ENCODE assay signal across 8 cellular contexts in genomic region chr17:43125967-43126910, GRCh38. TPM values are rescaled to one million over a fixed set of nuclear protein-coding genes. Genes with fewer than 3 reads are reported as not detected.
DNase-seq lines count a peak whose midpoint lies in the region; ATAC-seq and TF ChIP-seq lines count a peak whose summit lies in the region.

No MANE protein-coding gene starts in this region.

- peaks cover 28% of the 10 kb centered on the region for H3K4me1 Mint-ChIP-seq in activated T-cell treated with anti-CD3 and anti-CD28 coated beads, Interleukin-2, amount 50 U/mL, for 4 hours (ENCODE audit: low read depth)

- no peak for TF ChIP-seq EP300 in stomach (IDR thresholded peaks at IDR 0.05)

- H3K27me3 Mint-ChIP-seq in activated T-cell treated with anti-CD3 and anti-CD28 coated beads, Interleukin-2, amount 50 U/mL, for 4 hours (ENCODE audit: low read depth): no peaks in the 10 kb centered on the region

- H3K9me3 Mint-ChIP-seq in activated T-cell treated with anti-CD3 and anti-CD28 coated beads, Interleukin-2, amount 50 U/mL, for 4 hours: no peaks in the 10 kb centered on the region

- no peak for TF ChIP-seq POLR2A in stomach (IDR thresholded peaks at IDR 0.05)

- ATAC-seq in activated T-cell treated with anti-CD3 and anti-CD28 coated beads, Interleukin-2, amount 50 U/mL, for 4 hours: no peak
- no peak for ATAC-seq in HG02981 (IDR thresholded peaks at IDR 0.05; ENCODE audit: unreplicated experiment)

- H3K36me3 Mint-ChIP-seq in activated T-cell treated with anti-CD3 and anti-CD28 coated beads, Interleukin-2, amount 50 U/mL, for 4 hours (ENCODE audit: insufficient read depth): peaks cover 11% of the 10 kb centered on the region

- H3K4me1 ChIP-seq in stomach: peaks cover 20 to 56% (median 51%) of the 10 kb centered on the region in 4 donors

- 72 to 90% (median 79%) methylated on average over 49 to 59 of the region's 59 CpGs for WGBS in stomach, 5 donors

- H3K27ac ChIP-seq in 22Rv1 (peak overlapping the region; percentile 88), stomach (peak overlapping the region; percentile 77 to 89 (median 85))

- no peak for TF ChIP-seq CTCF in 22Rv1 (IDR thresholded peaks at IDR 0.05)
- no peak for TF ChIP-seq CTCF in HFF-Myc (IDR thresholded peaks at IDR 0.05; ENCODE audit: low read depth, low read length, missing control alignments)
- no peak for TF ChIP-seq CTCF in stomach (IDR thresholded peaks at IDR 0.05)

- H3K9me3 ChIP-seq in iPS-18c (ENCODE audit: control insufficient read depth, insufficient read depth, low read length) (peaks cover 2% of the 10 kb centered on the region), stomach (no peaks in the 10 kb centered on the region)

- peak overlapping the region; percentile 65 for H3K4me3 ChIP-seq in HFF-Myc (replicated peaks; ENCODE audit: low read depth, low read length)
- H3K4me3 ChIP-seq in iPS-18c (ENCODE audit: insufficient read depth, low read depth, low read length): peak overlapping the region; percentile 83
- peak overlapping the region; percentile 57 to 80 (median 70) for H3K4me3 ChIP-seq in stomach

- intact Hi-C loops in stomach (cut with DNase I; ENCODE audit: low total_unique reads): loop anchor here (5.0 to 10.0 kb wide), 2 partner anchors 46 to 101 kb away; partner anchors contain the start of genes NBR1, RND2 and VAT1

- peak overlapping the region; percentile 95 for H3K4me3 Mint-ChIP-seq in activated T-cell treated with anti-CD3 and anti-CD28 coated beads, Interleukin-2, amount 50 U/mL, for 4 hours

- H3K27me3 ChIP-seq in stomach: no peaks in the 10 kb centered on the region

- no peak for DNase-seq in HFF-Myc (ENCODE audit: extremely low read depth, low read depth)
- DNase-seq in activated T-cell treated with anti-CD3 and anti-CD28 coated beads, Interleukin-2, amount 50 U/mL, for 4 hours: no peak
- DNase-seq in stomach: no peak
- no peak for DNase-seq in cerebellar nuclear complex (lab: John Stamatoyannopoulos, UW)
- no peak for DNase-seq in HPDE6-E6E7 (ENCODE audit: extremely low spot score)

- H3K36me3 ChIP-seq in stomach: peaks cover 0 to 5% (median 0%) of the 10 kb centered on the region in 4 donors

RNA-seq across cellular contexts. Expression of gene BRCA1, which starts 1.1 kb away (rescaled TPM):
- 10 to 100 TPM; 29.5 to 37.4 (median 36.5) TPM for total RNA-seq in activated T-cell treated with anti-CD3 and anti-CD28 coated beads, Interleukin-2, amount 50 U/mL, for 4 hours
- total RNA-seq in stomach: 10 to 100 TPM; 13.0 to 47.5 (median 25.8) TPM
- polyA plus RNA-seq in stomach: 1 to 10 TPM; 2.0 to 2.3 (median 2.1) TPM

RNA-seq across cellular contexts. Expression of gene NBR1, which starts 44.8 kb away (rescaled TPM):
- total RNA-seq in activated T-cell treated with anti-CD3 and anti-CD28 coated beads, Interleukin-2, amount 50 U/mL, for 4 hours: 10 to 100 TPM; 26.8 to 31.9 (median 28.0) TPM
- 100 to 1,000 TPM in 1 of 5 donors, 10 to 100 TPM in 4; 29.0 to 107 (median 46.7) TPM for total RNA-seq in stomach
- polyA plus RNA-seq in stomach: 10 to 100 TPM; 25.4 to 42.5 (median 30.4) TPM
